1 cellular context compared by ENCODE assay signal in the genomic region with DNA sequence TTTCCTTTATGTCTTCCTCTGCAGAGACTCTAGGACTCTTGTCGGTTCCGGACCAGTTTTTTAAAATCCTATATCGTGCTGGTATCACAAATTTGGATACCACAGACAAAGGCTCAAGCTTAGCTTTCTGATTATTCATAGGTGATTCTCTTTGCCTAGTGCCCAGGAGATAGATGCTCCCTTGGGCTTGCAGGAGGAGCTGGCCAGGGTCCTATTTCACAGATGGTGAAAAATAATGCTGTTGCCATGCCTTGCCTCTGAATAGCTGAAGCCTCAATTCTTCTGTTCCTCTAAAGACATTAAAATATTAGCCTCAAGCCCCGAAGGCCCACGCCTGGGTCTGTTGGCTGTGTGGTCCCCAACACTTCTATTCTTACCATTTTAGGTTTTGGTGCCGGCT.
TF ChIP-seq lines count a peak whose summit lies in the region.

No MANE protein-coding gene starts in this region.

TF ChIP-seq in HEK293, 187 proteins besides CTCF, POLR2A, EP300 and RAD21 (continued from another document):
- TF ChIP-seq, protein P1, sequence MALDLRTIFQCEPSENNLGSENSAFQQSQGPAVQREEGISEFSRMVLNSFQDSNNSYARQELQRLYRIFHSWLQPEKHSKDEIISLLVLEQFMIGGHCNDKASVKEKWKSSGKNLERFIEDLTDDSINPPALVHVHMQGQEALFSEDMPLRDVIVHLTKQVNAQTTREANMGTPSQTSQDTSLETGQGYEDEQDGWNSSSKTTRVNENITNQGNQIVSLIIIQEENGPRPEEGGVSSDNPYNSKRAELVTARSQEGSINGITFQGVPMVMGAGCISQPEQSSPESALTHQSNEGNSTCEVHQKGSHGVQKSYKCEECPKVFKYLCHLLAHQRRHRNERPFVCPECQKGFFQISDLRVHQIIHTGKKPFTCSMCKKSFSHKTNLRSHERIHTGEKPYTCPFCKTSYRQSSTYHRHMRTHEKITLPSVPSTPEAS (tag by site-specific recombination; IDR thresholded peaks at IDR 0.05): no peak
